In genomic region chr20:46342045-46342378, GRCh38 we compare ENCODE assay signal across 17 cellular contexts. TPM values are rescaled to one million over a fixed set of nuclear protein-coding genes. Genes with fewer than 3 reads are reported as not detected.
DNase-seq lines count a peak whose midpoint lies in the region; ATAC-seq, FAIRE-seq and TF ChIP-seq lines count a peak whose summit lies in the region.
"Had no signal": no experiment of that assay in that cellular context is flagged by ENCODE, and none has a peak within 500 bp of the region (broad histone marks: within the 10 kb centered on the region; RNA-seq: fewer than 3 reads in every experiment).

No MANE protein-coding gene starts in this region.

- no peak overlapping the region for H4K8ac ChIP-seq in neuronal stem cell (ENCODE audit: low read depth, low read length)

- POLR2A ChIA-PET in HepG2 (lab: Yijun Ruan, JAX), result interaction anchor here (3.3 kb wide), 1 partner anchor 22 kb away, joined by 13 read pairs; no protein-coding TSS in a partner anchor

- WGBS in HepG2 (ENCODE audit: low lambda C conversion rate), result 36% methylated on average over 7 of the region's 7 CpGs
- WGBS in right lobe of liver (ENCODE audit: insufficient coverage, low coverage, low lambda C conversion rate, missing lambda C conversion rate), result 53% methylated on average over 5 of the region's 7 CpGs
- no CpG with 5 or more reads among the region's 7 CpGs for WGBS in neuronal stem cell (ENCODE audit: extremely low coverage in 2 of 2, insufficient read length in 2 of 2, insufficient replicate concordance in 1 of 2), 2 donors

- CTCF ChIA-PET in HepG2 (lab: Yijun Ruan, JAX; ENCODE audit: low intra/inter-chr PET ratio, low total read pairs), result no interaction called here

- no peaks in the 10 kb centered on the region for H3K79me2 ChIP-seq in HepG2 (ENCODE audit: insufficient read depth, low read length)

- intact Hi-C loops in HepG2 (cut with micrococcal nuclease; ENCODE audit: unreplicated experiment) (no loop called here), right lobe of liver (cut with DNase I) (no loop called here), dorsolateral prefrontal cortex (cut with DNase I) (no loop called here)

- BruUV-seq in HepG2 (replicated peaks; lab: Mats Ljungman, UMichigan), result no TSS peak

- TF ChIP-seq EP300 in HepG2 (IDR thresholded peaks at IDR 0.05; ENCODE audit: low read depth in 2 of 2, low read length in 2 of 2), result no peak
- no peak for TF ChIP-seq EP300 in HepG2 (CRISPR knock-in tag; IDR thresholded peaks at IDR 0.05; ENCODE audit: borderline replicate concordance)

- no peak overlapping the region for H3K14ac ChIP-seq in neuronal stem cell (ENCODE audit: low read length)

- H3K4me1 ChIP-seq in HepG2 (ENCODE audit: insufficient read depth, low read length), result peaks cover 15% of the 10 kb centered on the region
- H3K4me1 ChIP-seq in right lobe of liver, result no peaks in the 10 kb centered on the region
- peaks cover 25 to 40% of the 10 kb centered on the region in 2 donors for H3K4me1 ChIP-seq in neuronal stem cell (ENCODE audit: control insufficient read depth in 2 of 2, insufficient read depth in 1 of 2, low read depth in 1 of 2, low read length in 2 of 2)
- H3K4me1 ChIP-seq: Caco-2 had no signal

- DNase-seq in HepG2 (ENCODE audit: low spot score) (no peak), right lobe of liver (no peak), dorsolateral prefrontal cortex (no peak), neuronal stem cell (ENCODE audit: low spot score) (no peak), retina (no peak), urothelium cell line (ENCODE audit: low spot score) (no peak)
- DNase-seq: AML-193; Caco-2; CD8-positive, alpha-beta memory T cell; GM23248 had no signal

- H4K91ac ChIP-seq in neuronal stem cell (ENCODE audit: low read depth, low read length, poor library complexity), result no peak overlapping the region

- H2BK12ac ChIP-seq in neuronal stem cell (ENCODE audit: low read length), result no peak overlapping the region

- H2BK5ac ChIP-seq in neuronal stem cell (ENCODE audit: low read length), result no peak overlapping the region

- H3K27ac ChIP-seq in HepG2 (ENCODE audit: extremely low read length, insufficient read depth, low read length) (no peak overlapping the region), right lobe of liver (no peak overlapping the region), dorsolateral prefrontal cortex (peak overlapping the region in 4 of 59 donors; percentile 2 to 36 (median 14)), neuronal stem cell (replicated peaks; ENCODE audit: low read length) (no peak overlapping the region)
- H3K27ac ChIP-seq: 22Rv1, BLaER1, GM23248 had no signal

- peak; percentile 24 for ATAC-seq in HepG2
- no peak for ATAC-seq in right lobe of liver
- no peak for ATAC-seq in GM21717 (IDR thresholded peaks at IDR 0.05; ENCODE audit: unreplicated experiment)
- ATAC-seq: HCT116 had no signal

- in situ Hi-C loops in HepG2 (cut with HindIII; ENCODE audit: extremely low pct_ligation_motif_present, low pct_unique_long_range_greater_than_20kb), result no loop called here

- H3K4ac ChIP-seq in neuronal stem cell (ENCODE audit: low read length), result no peak overlapping the region

- H3K4me3 ChIP-seq in HepG2 (replicated peaks in 1 of 3; ENCODE audit: insufficient read depth in 1 of 3, low read depth in 2 of 3, low read length in 3 of 3), result no peak overlapping the region
- H3K4me3 ChIP-seq in right lobe of liver, result no peak overlapping the region
- peak overlapping the region in 31 of 59 donors; percentile 4 to 56 (median 33) for H3K4me3 ChIP-seq in dorsolateral prefrontal cortex
- H3K4me3 ChIP-seq in neuronal stem cell (ENCODE audit: low read length in 2 of 2), result no peak overlapping the region
- H3K4me3 ChIP-seq: BLaER1, GM23248 had no signal

- H3K9ac ChIP-seq in HepG2 (ENCODE audit: insufficient read depth, low read depth, low read length) (no peak overlapping the region), neuronal stem cell (ENCODE audit: low read depth, low read length, poor library complexity) (no peak overlapping the region)
- H3K9ac ChIP-seq: BLaER1, GM23248 had no signal

- H3K4me2 ChIP-seq in HepG2 (ENCODE audit: low read depth, low read length), result no peak overlapping the region
- no peak overlapping the region for H3K4me2 ChIP-seq in neuronal stem cell (ENCODE audit: insufficient read depth, low read length, poor library complexity, severe bottlenecking)
- H3K4me2 ChIP-seq: BLaER1 had no signal

- TF ChIP-seq POLR2A in HepG2 (IDR thresholded peaks at IDR 0.05; ENCODE audit: insufficient read depth in 1 of 2, low read depth in 2 of 2, low read length in 2 of 2), result no peak
- no peak for TF ChIP-seq POLR2A in right lobe of liver (IDR thresholded peaks at IDR 0.05)

- H3K18ac ChIP-seq in neuronal stem cell (ENCODE audit: low read length), result peak overlapping the region; percentile 55

- no peaks in the 10 kb centered on the region for H4K20me1 ChIP-seq in HepG2 (ENCODE audit: insufficient read depth, low read length)

- no peak overlapping the region for H2AK5ac ChIP-seq in neuronal stem cell (ENCODE audit: low read depth, low read length)

- H2AFZ ChIP-seq in HepG2 (ENCODE audit: low read length) (no peak overlapping the region), neuronal stem cell (ENCODE audit: low read length) (peak overlapping the region; percentile 78)
- H2AFZ ChIP-seq: GM23248 had no signal

- H3K27me3 ChIP-seq in HepG2 (ENCODE audit: control insufficient read depth in 1 of 2, insufficient read depth in 2 of 2, low read length in 2 of 2) (peaks cover 10 to 50% of the 10 kb centered on the region in 2 experiments; a peak in 4 of 5 replicates), right lobe of liver (no peaks in the 10 kb centered on the region), dorsolateral prefrontal cortex (peaks cover 0 to 5% (median 0%) of the 10 kb centered on the region in 45 donors), neuronal stem cell (ENCODE audit: control insufficient read depth in 3 of 3, insufficient read depth in 3 of 3, low read depth in 1 of 3, low read length in 3 of 3) (no peaks in the 10 kb centered on the region)

- no peak overlapping the region for H3K23ac ChIP-seq in neuronal stem cell (ENCODE audit: low read depth, low read length, poor library complexity)

- H3K79me1 ChIP-seq in neuronal stem cell (ENCODE audit: low read depth, low read length), result no peaks in the 10 kb centered on the region

- no peak overlapping the region for H2BK15ac ChIP-seq in neuronal stem cell (ENCODE audit: low read length)

- no peak for TF ChIP-seq RAD21 in HepG2 (CRISPR knock-in tag; IDR thresholded peaks at IDR 0.05)

- TF ChIP-seq CTCF in HepG2 (CRISPR knock-in tag; IDR thresholded peaks at IDR 0.05) (no peak), right lobe of liver (IDR thresholded peaks at IDR 0.05) (no peak), dorsolateral prefrontal cortex (IDR thresholded peaks at IDR 0.05 in 54 of 56, conservative IDR thresholded peaks at IDR 0.05 in 2 of 56; ENCODE audit: low read depth in 1 of 56, partially characterized antibody in 56 of 56) (no peak)

- no peak overlapping the region for H2BK120ac ChIP-seq in neuronal stem cell (ENCODE audit: low read depth, low read length)

- FAIRE-seq in HepG2 (lab: Jason Lieb, UNC), result no peak
- no peak for FAIRE-seq in urothelium cell line (lab: Jason Lieb, UNC)
- FAIRE-seq: GM18507, H54 had no signal

- H3K36me3 ChIP-seq in HepG2 (replicated peaks in 1 of 2; ENCODE audit: control insufficient read depth in 1 of 2, insufficient read depth in 2 of 2, low read length in 2 of 2) (no peaks in the 10 kb centered on the region), right lobe of liver (no peaks in the 10 kb centered on the region), neuronal stem cell (replicated peaks in 1 of 2; ENCODE audit: control insufficient read depth in 2 of 2, insufficient read depth in 2 of 2, low read length in 2 of 2) (no peaks in the 10 kb centered on the region)

- no peaks in the 10 kb centered on the region for H3K9me3 ChIP-seq in HepG2 (ENCODE audit: low read length)
- no peaks in the 10 kb centered on the region for H3K9me3 ChIP-seq in right lobe of liver
- H3K9me3 ChIP-seq in neuronal stem cell (replicated peaks in 1 of 2; ENCODE audit: control insufficient read depth in 2 of 2, insufficient read depth in 1 of 2, low read depth in 1 of 2, low read length in 2 of 2), result no peaks in the 10 kb centered on the region
- H3K9me3 ChIP-seq: BLaER1, Caco-2 had no signal

RNA-seq across cellular contexts. Expression of gene CDH22, which starts 33.7 kb away (rescaled TPM):
- not detected in 2 replicates for total RNA-seq in HepG2 (2016; rRNA removed; fragmentation: Illumina TruSeq; extraction: Trizol)
- not detected in 2 replicates for total RNA-seq in HepG2 (2016; cell fraction: cytosol; rRNA removed; fragmentation: Illumina TruSeq; extraction: Trizol; ENCODE audit: low read depth)
- total RNA-seq in HepG2 (2016; cell fraction: insoluble cytoplasmic fraction; rRNA removed; fragmentation: Illumina TruSeq; extraction: Trizol), result not detected in 2 replicates
- not detected in 2 replicates for total RNA-seq in HepG2 (2016; cell fraction: membrane; rRNA removed; fragmentation: Illumina TruSeq; extraction: Trizol)
- not detected in 2 replicates for total RNA-seq in HepG2 (2016; cell fraction: nucleus; rRNA removed; fragmentation: Illumina TruSeq; extraction: Trizol)
- polyA plus RNA-seq in HepG2 (2011; rRNA removed), result not detected in 2 replicates
- not detected in 2 replicates for polyA plus RNA-seq in HepG2 (2011; cell fraction: cytosol; rRNA removed)
- polyA plus RNA-seq in HepG2 (2011; cell fraction: nucleus; rRNA removed), result 0.10 TPM in 1 of 2 replicates, not detected in the other
- polyA plus RNA-seq in HepG2 (2012), result not detected in 2 replicates
- not detected in 2 replicates for polyA plus RNA-seq in HepG2 (2016; cell fraction: cytosol; fragmentation: Illumina TruSeq; extraction: Trizol; ENCODE audit: low read depth)
- polyA plus RNA-seq in HepG2 (2016; cell fraction: insoluble cytoplasmic fraction; fragmentation: Illumina TruSeq; extraction: Trizol; ENCODE audit: low read depth), result not detected in 2 replicates
- polyA plus RNA-seq in HepG2 (2016; cell fraction: membrane; fragmentation: Illumina TruSeq; extraction: Trizol; ENCODE audit: low read depth), result not detected in 2 replicates
- not detected in 2 replicates for polyA plus RNA-seq in HepG2 (2016; cell fraction: nucleus; fragmentation: Illumina TruSeq; extraction: Trizol; ENCODE audit: insufficient read depth, low read depth)
- polyA minus RNA-seq in HepG2 (2011; rRNA and poly(A)+ RNA removed; ENCODE audit: low replicate concordance), result 0.04 TPM in 1 of 2 replicates, not detected in the other
- not detected in 2 replicates for polyA minus RNA-seq in HepG2 (2011; cell fraction: cytosol; rRNA and poly(A)+ RNA removed)
- polyA minus RNA-seq in HepG2 (2011; cell fraction: nucleus; rRNA and poly(A)+ RNA removed), result not detected in 2 replicates
- not detected for total RNA-seq in right lobe of liver
- total RNA-seq in dorsolateral prefrontal cortex, result 10 to 100 TPM in 119 of 120 experiments, 1 to 10 TPM in 1; 6.7 to 71.8 (median 34.0) TPM
- 0.20 TPM for polyA plus RNA-seq in neuronal stem cell (2013, experiment 1 of 2)
- polyA plus RNA-seq in neuronal stem cell (2013, experiment 2 of 2), result 0.19 TPM
- total RNA-seq: CD8-positive, alpha-beta memory T cell; GM23248 had no signal
- polyA plus RNA-seq: CD8-positive, alpha-beta memory T cell; GM23248; IgD-negative memory B cell had no signal

Comparison
In these comparisons a context has a peak if more than half of its experiments do, and no peak if none do; other contexts are left out.
1. H3K4me3 ChIP-seq: peak in dorsolateral prefrontal cortex (31 of 59); none in HepG2 (0 of 3), right lobe of liver (0 of 3) and neuronal stem cell (0 of 2).
2. RNA of gene CDH22, which starts 33.7 kb away (total RNA-seq): 6.7 to 71.8 TPM in dorsolateral prefrontal cortex; not detected in HepG2 and not detected in right lobe of liver; every median in the first group is over 4 times any median in the second.